ENCODE assay signal across 5 cellular contexts in genomic region chr4:78346222-78346621, GRCh38.
"Had no signal": no experiment of that assay in that cellular context is flagged by ENCODE, and none has a peak within 500 bp of the region (broad histone marks: within the 10 kb centered on the region; RNA-seq: fewer than 3 reads in every experiment).

No MANE protein-coding gene starts in this region.

- DNase-seq: H9, HCEC 1CT, IMR-90 had no signal

- H3K9me3 Mint-ChIP-seq: GM23338, H9 had no signal

- ATAC-seq: GM23338, K562 had no signal

- H3K4me2 ChIP-seq: GM23338 had no signal

- H3K4me3 ChIP-seq: GM23338, K562 had no signal

- H3K27ac Mint-ChIP-seq: GM23338, H9 had no signal

- H3K4me3 Mint-ChIP-seq: GM23338, H9 had no signal

- H2AFZ ChIP-seq: GM23338 had no signal
